ENCODE assay signal across 21 cellular contexts in genomic region chr11:56910046-56910753, GRCh38.
"Had no signal": no experiment of that assay in that cellular context is flagged by ENCODE, and none has a peak within 500 bp of the region (broad histone marks: within the 10 kb centered on the region; RNA-seq: fewer than 3 reads in every experiment).

No MANE protein-coding gene starts in this region.

- H3K36me3 ChIP-seq: neural progenitor cell, suprapubic skin had no signal

- H3K4me2 ChIP-seq: neural progenitor cell had no signal

- H3K4me3 Mint-ChIP-seq: activated naive CD8-positive, alpha-beta T cell treated with anti-CD3 and anti-CD28 coated beads, Interleukin-2, amount 10 ng/mL, durations not matched to agents 7 days and 5 days; brain; dendritic cell treated with granulocyte-macrophage colony-stimulating factor and Interleukin-4, amounts not matched to agents 40 ng/mL and 50 ng/mL, for 4 days; memory B cell; naive thymus-derived CD4-positive, alpha-beta T cell; neural progenitor cell; stimulated activated naive CD8-positive, alpha-beta T cell treated with anti-CD3 and anti-CD28 coated beads, Interleukin-15, amount 100 ng/mL, for 72 hours; type B pancreatic cell had no signal

- H3K27me3 ChIP-seq: neural progenitor cell, suprapubic skin had no signal

- DNase-seq: activated CD4-positive, alpha-beta T cell treated with anti-CD3 and anti-CD28 coated beads, Interleukin-2, amount 50 U/mL, for 48 hours; activated naive CD8-positive, alpha-beta T cell treated with anti-CD3 and anti-CD28 coated beads, Interleukin-2, amount 10 ng/mL, durations not matched to agents 7 days and 5 days; activated T-cell treated with anti-CD3 and anti-CD28 coated beads for 4 hours; amygdala; effector CD8-positive, alpha-beta T cell; glutamatergic neuron; islet precursor cell; left ventricle myocardium superior; naive thymus-derived CD4-positive, alpha-beta T cell; psoas muscle; right cardiac atrium; stimulated activated CD4-positive, alpha-beta T cell treated with anti-CD3 and anti-CD28 coated beads, Interleukin-15, amount 100 ng/mL, for 24 hours; stimulated activated CD4-positive, alpha-beta T cell treated with anti-CD3 and anti-CD28 coated beads, Interleukin-4, amount 100 ng/mL, for 1 hour; stimulated activated naive CD8-positive, alpha-beta T cell treated with anti-CD3 and anti-CD28 coated beads, Interleukin-15, amount 100 ng/mL, for 72 hours; T-helper 2 cell had no signal

- H3K9me3 ChIP-seq: psoas muscle, suprapubic skin had no signal

- H2AFZ ChIP-seq: neural progenitor cell had no signal

- H3K27ac ChIP-seq: neural progenitor cell, psoas muscle, suprapubic skin had no signal

- H3K4me1 ChIP-seq: neural progenitor cell, psoas muscle had no signal

- H3K9me3 Mint-ChIP-seq: activated naive CD8-positive, alpha-beta T cell treated with anti-CD3 and anti-CD28 coated beads, Interleukin-2, amount 10 ng/mL, durations not matched to agents 7 days and 5 days; dendritic cell treated with granulocyte-macrophage colony-stimulating factor and Interleukin-4, amounts not matched to agents 40 ng/mL and 50 ng/mL, for 4 days; memory B cell; neural progenitor cell; type B pancreatic cell had no signal

- H3K4me3 ChIP-seq: neural progenitor cell, psoas muscle, suprapubic skin had no signal

- H3K9ac ChIP-seq: neural progenitor cell had no signal

- H3K27me3 Mint-ChIP-seq: activated naive CD8-positive, alpha-beta T cell treated with anti-CD3 and anti-CD28 coated beads, Interleukin-2, amount 10 ng/mL, durations not matched to agents 7 days and 5 days; brain; dendritic cell treated with granulocyte-macrophage colony-stimulating factor and Interleukin-4, amounts not matched to agents 40 ng/mL and 50 ng/mL, for 4 days; memory B cell; naive thymus-derived CD4-positive, alpha-beta T cell; stimulated activated naive CD8-positive, alpha-beta T cell treated with anti-CD3 and anti-CD28 coated beads, Interleukin-15, amount 100 ng/mL, for 72 hours; type B pancreatic cell had no signal

- H3K36me3 Mint-ChIP-seq: activated naive CD8-positive, alpha-beta T cell treated with anti-CD3 and anti-CD28 coated beads, Interleukin-2, amount 10 ng/mL, durations not matched to agents 7 days and 5 days; brain; memory B cell; naive thymus-derived CD4-positive, alpha-beta T cell; neural progenitor cell; type B pancreatic cell had no signal

- H3K4me1 Mint-ChIP-seq: activated naive CD8-positive, alpha-beta T cell treated with anti-CD3 and anti-CD28 coated beads, Interleukin-2, amount 10 ng/mL, durations not matched to agents 7 days and 5 days; brain; memory B cell; naive thymus-derived CD4-positive, alpha-beta T cell; stimulated activated naive CD8-positive, alpha-beta T cell treated with anti-CD3 and anti-CD28 coated beads, Interleukin-15, amount 100 ng/mL, for 72 hours had no signal

- H3K27ac Mint-ChIP-seq: activated naive CD8-positive, alpha-beta T cell treated with anti-CD3 and anti-CD28 coated beads, Interleukin-2, amount 10 ng/mL, durations not matched to agents 7 days and 5 days; brain; dendritic cell treated with granulocyte-macrophage colony-stimulating factor and Interleukin-4, amounts not matched to agents 40 ng/mL and 50 ng/mL, for 4 days; memory B cell; naive thymus-derived CD4-positive, alpha-beta T cell; neural progenitor cell; stimulated activated naive CD8-positive, alpha-beta T cell treated with anti-CD3 and anti-CD28 coated beads, Interleukin-15, amount 100 ng/mL, for 72 hours; type B pancreatic cell had no signal
